In the genomic region with DNA sequence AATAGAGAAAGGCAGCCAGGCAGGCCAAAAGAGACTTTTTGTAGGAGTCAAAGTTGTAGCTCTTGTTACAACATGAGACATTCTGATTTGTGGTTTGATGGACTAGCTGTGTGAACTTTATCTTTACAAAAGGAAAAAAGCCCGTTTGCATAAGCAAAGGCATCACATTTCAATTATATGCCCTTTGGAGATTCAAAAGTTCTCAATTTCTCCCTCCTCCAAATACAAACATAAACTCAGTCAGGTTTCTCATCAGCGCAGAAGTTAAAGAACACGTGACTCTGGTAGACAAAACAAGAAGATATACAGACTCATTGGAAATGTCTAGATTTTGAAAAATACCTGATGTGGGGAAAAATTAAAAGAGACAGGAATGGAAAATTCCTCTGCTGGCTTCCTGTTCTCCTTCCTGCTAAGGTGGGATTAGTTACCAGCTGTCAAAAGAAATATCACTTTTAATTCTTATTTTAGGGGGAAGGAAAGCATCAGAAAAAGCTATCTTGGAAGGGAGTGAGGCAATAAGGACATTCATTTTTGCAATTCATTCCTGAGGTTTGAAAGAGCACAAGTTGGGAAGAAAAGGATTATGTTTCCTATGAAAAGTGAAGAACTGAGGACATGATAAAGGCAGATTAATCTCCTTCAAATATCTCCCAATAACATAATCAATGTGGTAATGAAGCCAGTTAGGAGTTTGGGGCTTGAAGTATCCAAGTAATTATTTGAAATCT, we compare ENCODE assay signal across 13 cellular contexts. TPM values are rescaled to one million over a fixed set of nuclear protein-coding genes. Genes with fewer than 3 reads are reported as not detected.
"Had no signal": no experiment of that assay in that cellular context is flagged by ENCODE, and none has a peak within 500 bp of the region (broad histone marks: within the 10 kb centered on the region; RNA-seq: fewer than 3 reads in every experiment).

No MANE protein-coding gene starts in this region.

- H3K9me3 ChIP-seq: gastrocnemius medialis, transverse colon had no signal

- FAIRE-seq: bronchial epithelial cell, endometrium had no signal

- H3K4me3 ChIP-seq: gastrocnemius medialis, smooth muscle cell, transverse colon had no signal

- H3K36me3 ChIP-seq: gastrocnemius medialis, transverse colon had no signal

- DNase-seq: activated B cell treated with CpG ODN at 0.5 μM for 24 hours; activated CD4-positive, alpha-beta T cell treated with anti-CD3 and anti-CD28 coated beads, Interleukin-2, amount 10 ng/mL, durations not matched to agents 7 days and 5 days; amygdala; gastrocnemius medialis; posterior cingulate gyrus; T-helper 17 cell; transverse colon had no signal

- H3K27me3 ChIP-seq: gastrocnemius medialis, transverse colon had no signal

- H3K4me1 ChIP-seq: gastrocnemius medialis had no signal

- ATAC-seq: esophagus mucosa, gastrocnemius medialis, T-helper 17 cell had no signal

RNA-seq across cellular contexts. Expression of a gene that starts 4.6 kb away (rescaled TPM):
- total RNA-seq: activated B cell treated with CpG ODN at 0.5 μM for 24 hours; activated CD4-positive, alpha-beta T cell treated with anti-CD3 and anti-CD28 coated beads, Interleukin-2, amount 10 ng/mL, durations not matched to agents 7 days and 5 days; activated CD8-positive, alpha-beta memory T cell treated with anti-CD3 and anti-CD28 coated beads for 36 hours; bronchial epithelial cell; esophagus mucosa; mesenteric fat pad; smooth muscle cell; T-helper 17 cell had no signal
